27 cellular contexts compared by ENCODE assay signal in genomic region chr5:180341595-180341994, GRCh38.
"Had no signal": no experiment of that assay in that cellular context is flagged by ENCODE, and none has a peak within 500 bp of the region (broad histone marks: within the 10 kb centered on the region; RNA-seq: fewer than 3 reads in every experiment).

No MANE protein-coding gene starts in this region.

- H3K36me3 Mint-ChIP-seq: activated CD8-positive, alpha-beta memory T cell treated with anti-CD3 and anti-CD28 coated beads, Interleukin-2, amount 10 ng/mL, durations not matched to agents 7 days and 5 days; activated naive CD4-positive, alpha-beta T cell treated with anti-CD3 and anti-CD28 coated beads, Interleukin-2, amount 50 U/mL, for 72 hours had no signal

- H3K27ac ChIP-seq: ascending aorta, body of pancreas, Peyer's patch had no signal

- DNase-seq: activated B cell treated with CpG ODN at 0.5 μM for 24 hours; activated CD4-positive, alpha-beta T cell treated with anti-CD3 and anti-CD28 coated beads for 1 hour; activated CD4-positive, alpha-beta T cell treated with anti-CD3 and anti-CD28 coated beads, Interleukin-2, amount 10 ng/mL, durations not matched to agents 24 days and 14 days; activated CD4-positive, alpha-beta T cell treated with anti-CD3 and anti-CD28 coated beads, Interleukin-2, amount 50 U/mL, for 48 hours; activated CD8-positive, alpha-beta memory T cell treated with anti-CD3 and anti-CD28 coated beads, Interleukin-2, amount 10 ng/mL, durations not matched to agents 7 days and 5 days; activated effector memory CD4-positive, alpha-beta T cell treated with Interleukin-2 at 50 U/mL for 16 hours; activated naive CD4-positive, alpha-beta T cell; activated naive CD8-positive, alpha-beta T cell treated with anti-CD3 and anti-CD28 coated beads, Interleukin-2, amount 50 U/mL, for 24 hours; activated T-cell treated with anti-CD3 and anti-CD28 coated beads, Interleukin-2, amount 50 U/mL, for 24 hours; amniotic stem cell; central memory CD4-positive, alpha-beta T cell; MM.1S; NCI-H1105; NCI-H1436; NCI-H1694 treated with DMSO at 0.1 percent for 48 hours; NCI-H2029 treated with DMSO at 0.1 percent for 48 hours; NCI-H345; NCI-H510A; NCI-H69; NK-92 treated with Interleukin-12 subunit alpha and Interleukin-12 subunit beta, amount 100 ng/mL, for 24 hours; SHP77 had no signal

- H3K27me3 ChIP-seq: ascending aorta, body of pancreas, Peyer's patch had no signal

- H3K9me3 Mint-ChIP-seq: activated B cell treated with CpG ODN at 0.5 μM for 24 hours; activated CD4-positive, alpha-beta T cell treated with anti-CD3 and anti-CD28 coated beads, Interleukin-2, amount 10 ng/mL, durations not matched to agents 24 days and 14 days; activated naive CD4-positive, alpha-beta T cell treated with anti-CD3 and anti-CD28 coated beads, Interleukin-2, amount 50 U/mL, for 72 hours; activated naive CD8-positive, alpha-beta T cell treated with anti-CD3 and anti-CD28 coated beads, Interleukin-2, amount 50 U/mL, for 24 hours; activated T-cell treated with anti-CD3 and anti-CD28 coated beads, Interleukin-2, amount 50 U/mL, for 24 hours; activated T-helper 1 cell treated with anti-CD3 and anti-CD28 coated beads, Interleukin-12 subunit alpha, Interleukin-12 subunit beta, Interleukin-2, Interleukin-4 antibody, amounts not matched to agents 30 ng/mL and 10 ng/mL and 1 ng/mL, durations not matched to agents 14 hours and 24 hours and 36 hours; T-helper 1 cell treated with Interleukin-12 subunit alpha and Interleukin-12 subunit beta and Interleukin-4 antibody, amounts not matched to agents 30 μg/mL and 1 μg/mL, for 36 hours had no signal

- H3K36me3 ChIP-seq: Peyer's patch had no signal

- H3K27ac Mint-ChIP-seq: activated B cell treated with CpG ODN at 0.5 μM for 24 hours; activated CD4-positive, alpha-beta T cell treated with anti-CD3 and anti-CD28 coated beads, Interleukin-2, amount 10 ng/mL, durations not matched to agents 24 days and 14 days; activated CD8-positive, alpha-beta memory T cell treated with anti-CD3 and anti-CD28 coated beads, Interleukin-2, amount 10 ng/mL, durations not matched to agents 7 days and 5 days; activated naive CD4-positive, alpha-beta T cell treated with anti-CD3 and anti-CD28 coated beads, Interleukin-2, amount 50 U/mL, for 72 hours; activated naive CD8-positive, alpha-beta T cell treated with anti-CD3 and anti-CD28 coated beads, Interleukin-2, amount 50 U/mL, for 24 hours; activated T-cell treated with anti-CD3 and anti-CD28 coated beads, Interleukin-2, amount 50 U/mL, for 24 hours; activated T-helper 1 cell treated with anti-CD3 and anti-CD28 coated beads, Interleukin-12 subunit alpha, Interleukin-12 subunit beta, Interleukin-2, Interleukin-4 antibody, amounts not matched to agents 30 ng/mL and 10 ng/mL and 1 ng/mL, durations not matched to agents 14 hours and 24 hours and 36 hours; T-helper 1 cell treated with Interleukin-12 subunit alpha and Interleukin-12 subunit beta and Interleukin-4 antibody, amounts not matched to agents 30 μg/mL and 1 μg/mL, for 36 hours had no signal

- H3K4me3 ChIP-seq: ascending aorta, body of pancreas, Peyer's patch had no signal

- H3K9me3 ChIP-seq: ascending aorta, body of pancreas, Peyer's patch had no signal

- H3K4me3 Mint-ChIP-seq: activated B cell treated with CpG ODN at 0.5 μM for 24 hours; activated CD4-positive, alpha-beta T cell treated with anti-CD3 and anti-CD28 coated beads, Interleukin-2, amount 10 ng/mL, durations not matched to agents 24 days and 14 days; activated CD8-positive, alpha-beta memory T cell treated with anti-CD3 and anti-CD28 coated beads, Interleukin-2, amount 10 ng/mL, durations not matched to agents 7 days and 5 days; activated naive CD8-positive, alpha-beta T cell treated with anti-CD3 and anti-CD28 coated beads, Interleukin-2, amount 50 U/mL, for 24 hours; activated T-cell treated with anti-CD3 and anti-CD28 coated beads, Interleukin-2, amount 50 U/mL, for 24 hours; activated T-helper 1 cell treated with anti-CD3 and anti-CD28 coated beads, Interleukin-12 subunit alpha, Interleukin-12 subunit beta, Interleukin-2, Interleukin-4 antibody, amounts not matched to agents 30 ng/mL and 10 ng/mL and 1 ng/mL, durations not matched to agents 14 hours and 24 hours and 36 hours; T-helper 1 cell treated with Interleukin-12 subunit alpha and Interleukin-12 subunit beta and Interleukin-4 antibody, amounts not matched to agents 30 μg/mL and 1 μg/mL, for 36 hours had no signal

- H3K4me1 Mint-ChIP-seq: activated B cell treated with CpG ODN at 0.5 μM for 24 hours; activated CD4-positive, alpha-beta T cell treated with anti-CD3 and anti-CD28 coated beads, Interleukin-2, amount 10 ng/mL, durations not matched to agents 24 days and 14 days; activated CD8-positive, alpha-beta memory T cell treated with anti-CD3 and anti-CD28 coated beads, Interleukin-2, amount 10 ng/mL, durations not matched to agents 7 days and 5 days; activated naive CD8-positive, alpha-beta T cell treated with anti-CD3 and anti-CD28 coated beads, Interleukin-2, amount 50 U/mL, for 24 hours had no signal
